Comparison of ENCODE assay signal across 8 cellular contexts in genomic region chr20:4685923-4686221, GRCh38. TPM values are rescaled to one million over a fixed set of nuclear protein-coding genes. Genes with fewer than 3 reads are reported as not detected.
DNase-seq lines count a peak whose midpoint lies in the region; ATAC-seq, FAIRE-seq and TF ChIP-seq lines count a peak whose summit lies in the region.

No MANE protein-coding gene starts in this region.

- H3K36me3 ChIP-seq in Caco-2 (ENCODE audit: control insufficient read depth, insufficient read depth, low read length): no peaks in the 10 kb centered on the region
- no peaks in the 10 kb centered on the region for H3K36me3 ChIP-seq in pancreas

- H3K36me3 Mint-ChIP-seq in Caco-2 (ENCODE audit: insufficient read depth, unreplicated experiment): no peaks in the 10 kb centered on the region

- H3K4me1 ChIP-seq in Caco-2: peaks cover 6% of the 10 kb centered on the region; the same call in 1 of the 2 replicates
- H3K4me1 ChIP-seq in pancreas: peaks cover 0 to 17% (median 8%) of the 10 kb centered on the region in 3 donors

- no peaks in the 10 kb centered on the region for H3K9me3 ChIP-seq in Caco-2
- H3K9me3 ChIP-seq in pancreas: no peaks in the 10 kb centered on the region

- H3K9me3 Mint-ChIP-seq in Caco-2 (ENCODE audit: unreplicated experiment): no peaks in the 10 kb centered on the region

- CTCF ChIA-PET in Caco-2 (lab: Charles Lee) (no interaction called here), RWPE1 (lab: Yijun Ruan, JAX) (no interaction called here)

- H3K4me3 ChIP-seq in Caco-2 (ENCODE audit: low read depth, low read length): peak overlapping the region; percentile 74
- peak overlapping the region; percentile 64 for H3K4me3 ChIP-seq in epithelial cell of proximal tubule (ENCODE audit: low read depth, low read length)
- peak overlapping the region; percentile 76 to 93 (median 88) for H3K4me3 ChIP-seq in pancreas

- H3K27me3 Mint-ChIP-seq in Caco-2 (ENCODE audit: insufficient read depth, unreplicated experiment): peaks cover 16% of the 10 kb centered on the region

- peak overlapping the region; percentile 56 for H3K4me3 Mint-ChIP-seq in Caco-2 (ENCODE audit: unreplicated experiment)

- FAIRE-seq in pancreas (lab: Jason Lieb, UNC): no peak

- H3K27ac Mint-ChIP-seq in Caco-2 (ENCODE audit: unreplicated experiment): peak overlapping the region; percentile 0

- no peaks in the 10 kb centered on the region; the same call in 1 of the 2 replicates for H3K27me3 ChIP-seq in Caco-2 (replicated peaks; ENCODE audit: control insufficient read depth, insufficient read depth, low read length)
- H3K27me3 ChIP-seq in pancreas: no peaks in the 10 kb centered on the region

- intact Hi-C loops in Caco-2 (cut with micrococcal nuclease; ENCODE audit: unreplicated experiment) (no loop called here), pancreas (cut with DNase I) (no loop called here)

- H3K27ac ChIP-seq in RWPE1 (peak overlapping the region; percentile 98), pancreas (peak overlapping the region; percentile 81 to 98 (median 93))

- POLR2A ChIA-PET in Caco-2 (lab: Charles Lee) (no interaction called here), RWPE1 (lab: Yijun Ruan, JAX; ENCODE audit: low non-redundant PET) (no interaction called here)

- DNase-seq in Caco-2 (no peak), RWPE1 (ENCODE audit: low spot score) (no peak), epithelial cell of proximal tubule (ENCODE audit: low read depth) (no peak), pancreas (no peak), NCI-H2227 (lab: John Stamatoyannopoulos, UW; ENCODE audit: unreplicated experiment) (no peak), COR-L47 (lab: John Stamatoyannopoulos, UW) (no peak)
- no peak for DNase-seq in stimulated activated CD4-positive, alpha-beta T cell treated with anti-CD3 and anti-CD28 coated beads, Interleukin-2, amount 100 ng/mL, for 24 hours

- no peak for ATAC-seq in pancreas
- no peak for ATAC-seq in HG03342 (IDR thresholded peaks at IDR 0.05; ENCODE audit: unreplicated experiment)

- 7 to 12% methylated on average over 8 of the region's 8 CpGs for WGBS in pancreas, 2 donors

- no TSS peak for BruUV-seq in Caco-2 (replicated peaks; lab: Mats Ljungman, UMichigan)

- no peak for TF ChIP-seq CTCF in Caco-2 (IDR thresholded peaks at IDR 0.05; ENCODE audit: insufficient read depth in 1 of 2, low read depth in 1 of 2, low read length in 1 of 2, severe bottlenecking in 1 of 2, unreplicated experiment in 1 of 2)
- no peak for TF ChIP-seq CTCF in RWPE1 (conservative IDR thresholded peaks at IDR 0.05; ENCODE audit: low read depth)
- TF ChIP-seq CTCF in epithelial cell of proximal tubule (conservative IDR thresholded peaks at IDR 0.05; ENCODE audit: low read depth, low read length): no peak
- no peak for TF ChIP-seq CTCF in pancreas (IDR thresholded peaks at IDR 0.05)

- no peaks in the 10 kb centered on the region for H3K4me1 Mint-ChIP-seq in Caco-2 (ENCODE audit: low read depth, unreplicated experiment)

RNA-seq across cellular contexts. Expression of gene PRNP, which starts 0.4 kb away (rescaled TPM):
- total RNA-seq in Caco-2 (2022): 28.0 and 28.5 TPM in 2 replicates
- 55.0 and 60.2 TPM in 2 replicates for total RNA-seq in epithelial cell of proximal tubule
- total RNA-seq in pancreas: 10 to 100 TPM; 13.2 to 29.0 (median 21.2) TPM
- 10 to 100 TPM; 11.3 to 40.3 TPM for polyA plus RNA-seq in pancreas

RNA-seq across cellular contexts. Expression of gene PRND, which starts 35.8 kb away (rescaled TPM):
- not detected in 2 replicates for total RNA-seq in Caco-2 (2022)
- not detected in 2 replicates for total RNA-seq in epithelial cell of proximal tubule
- total RNA-seq in pancreas: under 1 TPM in 1 of 6 donors, not detected in 5; 0.24 TPM
- polyA plus RNA-seq in pancreas: not detected
